ENCODE assay signal across 8 cellular contexts in genomic region chr18:11947214-11948119, GRCh38. TPM values are rescaled to one million over a fixed set of nuclear protein-coding genes. Genes with fewer than 3 reads are reported as not detected.
DNase-seq lines count a peak whose midpoint lies in the region; ATAC-seq, FAIRE-seq and TF ChIP-seq lines count a peak whose summit lies in the region.

No MANE protein-coding gene starts in this region.

- H3K36me3 ChIP-seq in SU-DHL-6 (ENCODE audit: low read length) (no peaks in the 10 kb centered on the region), trophoblast cell (ENCODE audit: control insufficient read depth in 1 of 2, insufficient read depth in 2 of 2, low read length in 2 of 2) (no peaks in the 10 kb centered on the region), transverse colon (no peaks in the 10 kb centered on the region)

- H3K23ac ChIP-seq in trophoblast cell (ENCODE audit: low read length), result no peak overlapping the region

- H3K9me2 ChIP-seq in SU-DHL-6 (replicated peaks; ENCODE audit: insufficient read depth, low read length), result no peaks in the 10 kb centered on the region

- H3K9me3 ChIP-seq in SU-DHL-6 (ENCODE audit: insufficient read depth, low read length), result no peaks in the 10 kb centered on the region
- H3K9me3 ChIP-seq in trophoblast cell (ENCODE audit: insufficient read depth, low read depth, low read length), result peaks cover 2% of the 10 kb centered on the region
- H3K9me3 ChIP-seq in transverse colon, result no peaks in the 10 kb centered on the region

- no peaks in the 10 kb centered on the region for H3K36me3 Mint-ChIP-seq in activated naive CD8-positive, alpha-beta T cell treated with anti-CD3 and anti-CD28 coated beads, Interleukin-2, amount 50 U/mL, for 24 hours (ENCODE audit: low read depth)

- intact Hi-C loops in cardiac septum (cut with DNase I), result loop anchor here (1.0 kb wide), 1 partner anchor 34 kb away; the partner anchor contains the start of gene IMPA2
- intact Hi-C loops in transverse colon (cut with DNase I; ENCODE audit: low total_unique reads), result loop anchor here (2.0 kb wide), 1 partner anchor 33 kb away; the partner anchor contains the start of gene IMPA2

- H2BK12ac ChIP-seq in trophoblast cell (ENCODE audit: low read length), result peak overlapping the region; percentile 46

- peak overlapping the region; percentile 84 for H2BK5ac ChIP-seq in trophoblast cell (ENCODE audit: low read depth, low read length, poor library complexity)

- no peaks in the 10 kb centered on the region for H3K9me3 Mint-ChIP-seq in activated naive CD8-positive, alpha-beta T cell treated with anti-CD3 and anti-CD28 coated beads, Interleukin-2, amount 50 U/mL, for 24 hours

- peak overlapping the region; percentile 83 for H3K27ac Mint-ChIP-seq in activated naive CD8-positive, alpha-beta T cell treated with anti-CD3 and anti-CD28 coated beads, Interleukin-2, amount 50 U/mL, for 24 hours

- no peaks in the 10 kb centered on the region for H3K79me2 ChIP-seq in SU-DHL-6 (ENCODE audit: insufficient read depth, low read length)
- no peaks in the 10 kb centered on the region for H3K79me2 ChIP-seq in trophoblast cell (ENCODE audit: control insufficient read depth, insufficient read depth, low read length, poor library complexity)

- H3K4me2 ChIP-seq in SU-DHL-6 (ENCODE audit: low read depth, low read length, poor library complexity, severe bottlenecking), result peak overlapping the region; percentile 13
- H3K4me2 ChIP-seq in trophoblast cell (ENCODE audit: low read length), result peak overlapping the region; percentile 74

- peak overlapping the region; percentile 97 for H4K91ac ChIP-seq in trophoblast cell (ENCODE audit: low read depth, low read length)

- peak overlapping the region; percentile 93 for H2BK120ac ChIP-seq in trophoblast cell (ENCODE audit: insufficient read depth, low read length, poor library complexity)

- peak overlapping the region; percentile 54 for H2AFZ ChIP-seq in SU-DHL-6 (ENCODE audit: low read depth, low read length, severe bottlenecking)
- H2AFZ ChIP-seq in trophoblast cell (ENCODE audit: insufficient read depth, low read length, poor library complexity), result peak overlapping the region; percentile 95

- H3K27me3 Mint-ChIP-seq in activated naive CD8-positive, alpha-beta T cell treated with anti-CD3 and anti-CD28 coated beads, Interleukin-2, amount 50 U/mL, for 24 hours, result no peaks in the 10 kb centered on the region

- peak; percentile 86 for FAIRE-seq in GM19239 (lab: Jason Lieb, UNC)

- peak overlapping the region; percentile 83 for H4K8ac ChIP-seq in trophoblast cell (ENCODE audit: low read depth, low read length)

- H3K4me1 Mint-ChIP-seq in activated naive CD8-positive, alpha-beta T cell treated with anti-CD3 and anti-CD28 coated beads, Interleukin-2, amount 50 U/mL, for 24 hours, result peaks cover 9% of the 10 kb centered on the region

- no peaks in the 10 kb centered on the region for H4K20me1 ChIP-seq in SU-DHL-6 (ENCODE audit: low read depth, low read length)

- in situ Hi-C loops in transverse colon (cut with MboI; ENCODE audit: low pct_ligation_motif_present in 1 of 4, low pct_unique_long_range_greater_than_20kb in 1 of 4, low sequenced_read_pairs in 3 of 4), result loop anchor here in 3 of 4 donors (10.0 kb wide), 2 partner anchors 47 to 87 kb away; no protein-coding TSS in a partner anchor

- no peak overlapping the region for H3K4me3 ChIP-seq in SU-DHL-6 (ENCODE audit: insufficient read depth, low read length, poor library complexity, severe bottlenecking)
- peak overlapping the region; percentile 20 for H3K4me3 ChIP-seq in trophoblast cell (ENCODE audit: low read depth, low read length)
- H3K4me3 ChIP-seq in transverse colon, result peak overlapping the region; percentile 22 to 58 (median 38)

- no peak for TF ChIP-seq CTCF in AG09319 (IDR thresholded peaks at IDR 0.05; ENCODE audit: low read depth, low read length)
- no peak for TF ChIP-seq CTCF in SU-DHL-6 (IDR thresholded peaks at IDR 0.05; ENCODE audit: insufficient read depth, low read length, poor library complexity, severe bottlenecking)
- TF ChIP-seq CTCF in transverse colon (IDR thresholded peaks at IDR 0.05), result no peak

- H4K12ac ChIP-seq in trophoblast cell (ENCODE audit: low read depth, low read length), result peak overlapping the region; percentile 49

- TF ChIP-seq POLR2A in transverse colon (IDR thresholded peaks at IDR 0.05), result peak; percentile 61

- H3K9ac ChIP-seq in SU-DHL-6 (ENCODE audit: low read length), result no peak overlapping the region
- H3K9ac ChIP-seq in trophoblast cell (ENCODE audit: low read length), result peak overlapping the region; percentile 6

- H3K27ac ChIP-seq in SU-DHL-6 (ENCODE audit: low read depth, low read length) (no peak overlapping the region), trophoblast cell (ENCODE audit: low read depth, low read length) (peak overlapping the region; percentile 90), transverse colon (peak overlapping the region; percentile 93 to 96 (median 94))

- H3K4ac ChIP-seq in trophoblast cell (ENCODE audit: low read depth, low read length), result peak overlapping the region; percentile 4

- peaks cover 14% of the 10 kb centered on the region for H3K79me1 ChIP-seq in trophoblast cell (ENCODE audit: low read length)

- peak; percentile 54 for TF ChIP-seq EP300 in transverse colon (IDR thresholded peaks at IDR 0.05; ENCODE audit: low read depth)

- peak overlapping the region; percentile 94 for H3K14ac ChIP-seq in trophoblast cell (ENCODE audit: low read length)

- no peaks in the 10 kb centered on the region for H3F3A ChIP-seq in SU-DHL-6 (ENCODE audit: insufficient read depth)

- H3K4me3 Mint-ChIP-seq in activated naive CD8-positive, alpha-beta T cell treated with anti-CD3 and anti-CD28 coated beads, Interleukin-2, amount 50 U/mL, for 24 hours, result peak overlapping the region; percentile 74

- peak overlapping the region; percentile 92 for H3K18ac ChIP-seq in trophoblast cell (ENCODE audit: low read length)

- DNase-seq in AG09319 (ENCODE audit: extremely low read depth, low read depth), result peak; percentile 85
- DNase-seq in GM19239 (ENCODE audit: insufficient read length, low spot score), result peak; percentile 53
- DNase-seq in activated naive CD8-positive, alpha-beta T cell treated with anti-CD3 and anti-CD28 coated beads, Interleukin-2, amount 50 U/mL, for 24 hours, result peak; percentile 72
- DNase-seq in cardiac septum (ENCODE audit: low spot score), result peak; percentile 97
- peak; percentile 98 to 99 for DNase-seq in trophoblast cell
- peak; percentile 94 for DNase-seq in transverse colon

- WGBS in trophoblast cell (ENCODE audit: extremely low coverage, insufficient coverage, insufficient read length), result no CpG with 5 or more reads among the region's 52 CpGs
- WGBS in transverse colon (ENCODE audit: low coverage in 1 of 2), 2 donors, result 17 to 30% methylated on average over 6 to 48 of the region's 52 CpGs

- H3K4me1 ChIP-seq in trophoblast cell (ENCODE audit: control insufficient read depth in 1 of 2, insufficient read depth in 2 of 2, low read length in 2 of 2), result peaks cover 23 to 24% of the 10 kb centered on the region in 2 experiments
- H3K4me1 ChIP-seq in transverse colon, result peaks cover 10 to 25% (median 19%) of the 10 kb centered on the region in 4 donors

- peak; percentile 85 for ATAC-seq in HG03442 (IDR thresholded peaks at IDR 0.05; ENCODE audit: unreplicated experiment)
- peak; percentile 81 for ATAC-seq in activated naive CD8-positive, alpha-beta T cell treated with anti-CD3 and anti-CD28 coated beads, Interleukin-2, amount 50 U/mL, for 24 hours

- no peak overlapping the region for H2AK5ac ChIP-seq in trophoblast cell (ENCODE audit: low read length)

- H3K27me3 ChIP-seq in SU-DHL-6 (ENCODE audit: low read length), result no peaks in the 10 kb centered on the region
- no peaks in the 10 kb centered on the region for H3K27me3 ChIP-seq in trophoblast cell (ENCODE audit: insufficient read depth, low read length)
- H3K27me3 ChIP-seq in transverse colon, result no peaks in the 10 kb centered on the region

RNA-seq across cellular contexts. Expression of gene IMPA2, which starts 33.8 kb away (rescaled TPM):
- total RNA-seq in cardiac septum, result 19.9 TPM
- polyA plus RNA-seq in trophoblast cell (2013), result 43.9 and 45.4 TPM in 2 replicates
- 100 to 1,000 TPM in 1 of 4 donors, 10 to 100 TPM in 3; 50.1 to 290 (median 84.6) TPM for total RNA-seq in transverse colon

RNA-seq across cellular contexts. Expression of gene MPPE1, which starts 39.4 kb away (rescaled TPM):
- total RNA-seq in cardiac septum, result 39.9 TPM
- polyA plus RNA-seq in trophoblast cell (2013), result 8.7 and 9.5 TPM in 2 replicates
- total RNA-seq in transverse colon, result 10 to 100 TPM; 24.7 to 83.4 (median 55.8) TPM
